ENCODE assay signal across 10 cellular contexts in the genomic region with DNA sequence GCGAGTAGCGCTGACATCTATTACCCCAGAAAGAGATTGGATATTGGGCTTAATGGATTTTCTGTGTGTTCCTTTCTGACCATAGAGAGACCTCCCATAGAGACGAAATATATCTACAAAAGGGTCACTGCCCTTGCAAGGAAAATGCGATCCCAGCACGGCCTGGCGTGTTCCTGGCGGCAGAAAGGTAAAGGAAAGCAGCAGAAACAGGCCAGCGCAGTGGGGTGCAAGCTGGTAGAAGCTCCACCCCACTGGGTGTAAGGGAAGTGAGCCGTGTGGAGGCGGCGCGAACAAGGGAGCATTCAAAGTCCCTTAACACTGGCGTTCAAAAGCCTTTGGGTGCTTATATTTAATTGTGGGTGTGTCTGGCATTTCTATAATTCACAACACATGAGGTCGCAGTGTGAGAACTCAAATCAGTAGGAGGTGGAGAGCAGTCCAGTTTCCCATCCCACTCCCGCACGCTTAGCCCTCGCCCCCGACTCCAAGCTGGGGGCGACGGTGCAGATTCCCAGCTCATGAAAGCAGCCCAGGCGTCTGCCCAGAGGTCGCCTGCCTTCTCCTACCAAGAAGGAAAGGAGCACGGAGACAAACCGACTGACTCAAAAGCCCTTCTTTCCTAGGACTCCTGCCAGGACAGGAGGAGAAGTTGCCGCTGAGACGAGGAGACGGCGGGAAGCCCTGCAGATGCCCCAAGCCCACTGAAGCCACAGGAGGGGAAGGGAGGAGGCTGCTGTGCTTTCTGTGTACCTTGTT.
DNase-seq lines count a peak whose midpoint lies in the region; ATAC-seq lines count a peak whose summit lies in the region.
"Had no signal": no experiment of that assay in that cellular context is flagged by ENCODE, and none has a peak within 500 bp of the region (broad histone marks: within the 10 kb centered on the region; RNA-seq: fewer than 3 reads in every experiment).

No MANE protein-coding gene starts in this region.

- DNase-seq in activated CD4-positive, CD25-positive, alpha-beta regulatory T cell (lab: John Stamatoyannopoulos, UW): peak in 3 of 4 experiments; percentile 22 to 66 (median 50)
- peak; percentile 41 for DNase-seq in activated naive CD4-positive, alpha-beta T cell treated with anti-CD3 and anti-CD28 coated beads, Interleukin-2, amount 50 U/mL, for 16 hours
- DNase-seq in naive B cell: no peak
- no peak for DNase-seq in DMS114 treated with DMSO at 0.1 percent for 48 hours (lab: John Stamatoyannopoulos, UW; ENCODE audit: unreplicated experiment)
- DNase-seq in KG1 (lab: John Stamatoyannopoulos, UW): no peak
- DNase-seq: NCI-H2171, right lobe of liver, upper lobe of left lung had no signal

- H3K36me3 Mint-ChIP-seq in naive B cell: no peaks in the 10 kb centered on the region

- peaks cover 31 to 61% (median 56%) of the 10 kb centered on the region in 3 donors for H3K4me1 Mint-ChIP-seq in naive B cell

- ATAC-seq in naive B cell (ENCODE audit: low read depth in 2 of 2): no peak
- no peak for ATAC-seq in GM21825 (IDR thresholded peaks at IDR 0.05; ENCODE audit: unreplicated experiment)
- ATAC-seq: right lobe of liver had no signal

- H3K9me3 Mint-ChIP-seq in naive B cell: no peaks in the 10 kb centered on the region

- peaks cover 15% of the 10 kb centered on the region for H3K27me3 ChIP-seq in thymus (ENCODE audit: control insufficient read depth, insufficient read depth)
- H3K27me3 ChIP-seq: right lobe of liver, upper lobe of left lung had no signal

- H3K27ac Mint-ChIP-seq in naive B cell: peak overlapping the region in 4 of 6 donors; percentile 27 to 73 (median 43)

- peak overlapping the region; percentile 76 for H3K27ac ChIP-seq in thymus (ENCODE audit: low read depth)
- H3K27ac ChIP-seq: right lobe of liver had no signal

- peak overlapping the region in 3 of 8 donors; percentile 24 to 72 (median 25) for H3K4me3 Mint-ChIP-seq in naive B cell

- 90% methylated on average over 28 of the region's 28 CpGs for WGBS in thymus

- H3K36me3 ChIP-seq in thymus (ENCODE audit: control insufficient read depth, insufficient read depth): no peaks in the 10 kb centered on the region
- H3K36me3 ChIP-seq: right lobe of liver, upper lobe of left lung had no signal

- no peak overlapping the region for H3K4me3 ChIP-seq in thymus (ENCODE audit: low read length)
- H3K4me3 ChIP-seq: right lobe of liver, upper lobe of left lung had no signal

- H3K4me1 ChIP-seq in thymus (ENCODE audit: control insufficient read depth, insufficient read depth, low read length): peaks cover 31% of the 10 kb centered on the region
- H3K4me1 ChIP-seq: right lobe of liver had no signal

- H3K27me3 Mint-ChIP-seq in naive B cell: no peaks in the 10 kb centered on the region

- H3K9me3 ChIP-seq in thymus (ENCODE audit: control insufficient read depth): no peaks in the 10 kb centered on the region
- H3K9me3 ChIP-seq: right lobe of liver, upper lobe of left lung had no signal

Comparison
In these comparisons a context has a peak if more than half of its experiments do, and no peak if none do; other contexts are left out.
1. DNase-seq: peak in activated CD4-positive, CD25-positive, alpha-beta regulatory T cell (3 of 4) and activated naive CD4-positive, alpha-beta T cell treated with anti-CD3 and anti-CD28 coated beads, Interleukin-2, amount 50 U/mL, for 16 hours (single experiment); none in naive B cell (single experiment), DMS114 treated with DMSO at 0.1 percent for 48 hours (single experiment) and KG1 (single experiment).